ENCODE assay signal across 10 cellular contexts in the genomic region with DNA sequence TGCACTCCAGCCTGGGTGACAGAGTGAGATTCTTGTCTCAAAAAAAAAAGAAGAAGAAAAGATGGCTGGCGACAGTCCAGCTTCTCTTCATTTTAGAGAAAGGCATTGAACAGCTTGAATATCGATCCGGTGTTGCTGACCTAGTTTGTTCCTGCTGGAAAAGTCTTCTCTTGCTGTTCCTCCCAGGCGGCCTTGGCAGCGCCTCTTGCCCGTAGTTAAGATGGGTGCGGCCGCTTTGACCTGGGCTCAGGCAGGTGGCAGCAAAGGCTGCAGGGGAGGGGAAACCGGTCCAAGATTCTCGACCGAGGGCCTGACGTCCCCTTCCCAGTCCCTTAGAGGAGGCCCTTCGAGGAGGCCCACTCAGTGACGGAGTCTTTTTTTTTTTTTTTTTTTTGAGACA. TPM values are rescaled to one million over a fixed set of nuclear protein-coding genes. Genes with fewer than 3 reads are reported as not detected.
DNase-seq lines count a peak whose midpoint lies in the region; ATAC-seq and TF ChIP-seq lines count a peak whose summit lies in the region.
"Had no signal": no experiment of that assay in that cellular context is flagged by ENCODE, and none has a peak within 500 bp of the region (broad histone marks: within the 10 kb centered on the region; RNA-seq: fewer than 3 reads in every experiment).

No MANE protein-coding gene starts in this region.

- TF ChIP-seq CTCF in left lung (IDR thresholded peaks at IDR 0.05) (no peak), stomach (IDR thresholded peaks at IDR 0.05) (no peak), ascending aorta (IDR thresholded peaks at IDR 0.05) (no peak)

- H3K27me3 Mint-ChIP-seq in activated T-cell treated with anti-CD3 and anti-CD28 coated beads, Interleukin-2, amount 50 U/mL, for 4 hours (ENCODE audit: low read depth), result no peaks in the 10 kb centered on the region

- no peak for TF ChIP-seq EP300 in stomach (IDR thresholded peaks at IDR 0.05)

- H3K36me3 ChIP-seq in left lung, result no peaks in the 10 kb centered on the region
- no peaks in the 10 kb centered on the region for H3K36me3 ChIP-seq in stomach
- no peaks in the 10 kb centered on the region for H3K36me3 ChIP-seq in ascending aorta

- H3K27ac ChIP-seq in left lung (peak overlapping the region; percentile 66 to 89), stomach (peak overlapping the region in 3 of 5 donors; percentile 42 to 82 (median 75)), ascending aorta (no peak overlapping the region)

- no peaks in the 10 kb centered on the region for H3K9me3 ChIP-seq in left lung
- no peaks in the 10 kb centered on the region for H3K9me3 ChIP-seq in stomach
- H3K9me3 ChIP-seq in ascending aorta, result no peaks in the 10 kb centered on the region

- WGBS in stomach, 5 donors, result 85 to 95% (median 92%) methylated on average over 14 of the region's 14 CpGs

- intact Hi-C loops in left lung (cut with DNase I) (no loop called here), stomach (cut with DNase I; ENCODE audit: low total_unique reads) (loop anchor here (10.0 kb wide), 1 partner anchor 93 kb away; a partner anchor contains a TSS), ascending aorta (cut with DNase I) (no loop called here)

- TF ChIP-seq POLR2A in stomach (IDR thresholded peaks at IDR 0.05), result no peak

- peaks cover 33% of the 10 kb centered on the region for H3K4me1 Mint-ChIP-seq in activated T-cell treated with anti-CD3 and anti-CD28 coated beads, Interleukin-2, amount 50 U/mL, for 4 hours (ENCODE audit: low read depth)

- H3K36me3 Mint-ChIP-seq in activated T-cell treated with anti-CD3 and anti-CD28 coated beads, Interleukin-2, amount 50 U/mL, for 4 hours (ENCODE audit: insufficient read depth), result no peaks in the 10 kb centered on the region

- H3K9me3 Mint-ChIP-seq in activated T-cell treated with anti-CD3 and anti-CD28 coated beads, Interleukin-2, amount 50 U/mL, for 4 hours, result no peaks in the 10 kb centered on the region

- ATAC-seq in activated T-cell treated with anti-CD3 and anti-CD28 coated beads, Interleukin-2, amount 50 U/mL, for 4 hours, result no peak
- no peak for ATAC-seq in left lung

- H3K4me1 ChIP-seq in left lung (peaks cover 0 to 41% of the 10 kb centered on the region in 2 donors), stomach (peaks cover 7 to 37% (median 24%) of the 10 kb centered on the region in 4 donors), ascending aorta (peaks cover 2 to 4% of the 10 kb centered on the region in 2 donors)

- H3K4me3 ChIP-seq in left lung, result peak overlapping the region in 1 of 2 donors; percentile 54
- H3K4me3 ChIP-seq in stomach, result peak overlapping the region; percentile 43 to 51 (median 47)
- peak overlapping the region in 1 of 2 donors; percentile 62 for H3K4me3 ChIP-seq in ascending aorta

- H3K4me3 Mint-ChIP-seq in activated T-cell treated with anti-CD3 and anti-CD28 coated beads, Interleukin-2, amount 50 U/mL, for 4 hours, result peak overlapping the region; percentile 82

- no peak for DNase-seq in activated T-cell treated with anti-CD3 and anti-CD28 coated beads, Interleukin-2, amount 50 U/mL, for 4 hours
- DNase-seq in activated T-cell treated with anti-CD3 and anti-CD28 coated beads, Interleukin-2, amount 50 U/mL, for 1 hour, result no peak
- DNase-seq in UCSD-AML1 (lab: John Stamatoyannopoulos, UW; ENCODE audit: unreplicated experiment) (peak; percentile 42), left lung (peak in 1 of 2 donors; percentile 36), stomach (no peak), ascending aorta (ENCODE audit: low spot score in 2 of 2) (no peak), SW 1271 (lab: John Stamatoyannopoulos, UW) (no peak), SKM-1 treated with dmso at 0.1 percent for 144 hours (lab: John Stamatoyannopoulos, UW; ENCODE audit: unreplicated experiment) (no peak)
- DNase-seq: activated gamma-delta T cell, RPMI8226 had no signal

- no peaks in the 10 kb centered on the region for H3K27me3 ChIP-seq in left lung
- no peaks in the 10 kb centered on the region for H3K27me3 ChIP-seq in stomach
- no peaks in the 10 kb centered on the region for H3K27me3 ChIP-seq in ascending aorta

RNA-seq across cellular contexts. Expression of a gene that starts 3.8 kb away (rescaled TPM):
- 10 to 100 TPM; 21.2 to 23.4 (median 22.5) TPM for total RNA-seq in activated T-cell treated with anti-CD3 and anti-CD28 coated beads, Interleukin-2, amount 50 U/mL, for 4 hours
- total RNA-seq in left lung (1 to 10 TPM; 7.4 to 9.0 TPM), stomach (100 to 1,000 TPM in 1 of 5 donors, 10 to 100 TPM in 3, 1 to 10 TPM in 1; 3.5 to 107 (median 13.4) TPM), ascending aorta (10.9 TPM)
- 1 to 10 TPM; 3.9 to 7.8 (median 6.8) TPM for polyA plus RNA-seq in stomach

RNA-seq across cellular contexts. Expression of a gene that starts 9.5 kb away (rescaled TPM):
- 1 to 10 TPM; 5.6 to 8.1 (median 7.4) TPM for total RNA-seq in activated T-cell treated with anti-CD3 and anti-CD28 coated beads, Interleukin-2, amount 50 U/mL, for 4 hours
- total RNA-seq in left lung (10 to 100 TPM; 11.8 to 12.3 TPM), stomach (100 to 1,000 TPM in 1 of 5 donors, 10 to 100 TPM in 3, 1 to 10 TPM in 1; 9.4 to 123 (median 18.3) TPM), ascending aorta (11.3 TPM)
- polyA plus RNA-seq in stomach, result 10 to 100 TPM; 25.2 to 26.1 (median 25.3) TPM

RNA-seq across cellular contexts. Expression of a gene that starts 23.5 kb away (rescaled TPM):
- total RNA-seq in activated T-cell treated with anti-CD3 and anti-CD28 coated beads, Interleukin-2, amount 50 U/mL, for 4 hours, result 1 to 10 TPM; 4.7 to 9.5 (median 6.8) TPM
- total RNA-seq in left lung (10 to 100 TPM; 12.9 to 15.6 TPM), stomach (10 to 100 TPM in 3 of 5 donors, 1 to 10 TPM in 2; 7.8 to 49.0 (median 10.3) TPM), ascending aorta (12.1 TPM)
- polyA plus RNA-seq in stomach, result 1 to 10 TPM; 3.8 to 5.4 (median 4.6) TPM

RNA-seq across cellular contexts. Expression of a gene that starts 27.4 kb away (rescaled TPM):
- total RNA-seq in activated T-cell treated with anti-CD3 and anti-CD28 coated beads, Interleukin-2, amount 50 U/mL, for 4 hours, result 10 to 100 TPM; 14.2 to 15.4 (median 15.2) TPM
- total RNA-seq in left lung (10 to 100 TPM in 1 of 2 donors, 1 to 10 TPM in 1; 6.6 to 11.8 TPM), stomach (10 to 100 TPM; 10.3 to 18.7 (median 12.9) TPM), ascending aorta (19.6 TPM)
- polyA plus RNA-seq in stomach, result 1 to 10 TPM; 6.2 to 7.8 (median 7.3) TPM

RNA-seq across cellular contexts. Expression of a gene that starts 35.7 kb away (rescaled TPM):
- 10 to 100 TPM in 2 of 3 donors, 1 to 10 TPM in 1; 9.1 to 10.7 (median 10.5) TPM for total RNA-seq in activated T-cell treated with anti-CD3 and anti-CD28 coated beads, Interleukin-2, amount 50 U/mL, for 4 hours
- total RNA-seq in left lung, result 10 to 100 TPM; 26.1 to 26.4 TPM
- 10 to 100 TPM; 11.9 to 75.0 (median 30.0) TPM for total RNA-seq in stomach
- polyA plus RNA-seq in stomach, result 10 to 100 TPM; 27.0 to 33.2 (median 32.7) TPM
- 18.9 TPM for total RNA-seq in ascending aorta

Comparison
In these comparisons a context has a peak if more than half of its experiments do, and no peak if none do; other contexts are left out.
1. H3K27ac ChIP-seq: peak in left lung (2 of 2) and stomach (3 of 5); none in ascending aorta (0 of 2).